ENCODE assay signal across 17 cellular contexts in the genomic region with DNA sequence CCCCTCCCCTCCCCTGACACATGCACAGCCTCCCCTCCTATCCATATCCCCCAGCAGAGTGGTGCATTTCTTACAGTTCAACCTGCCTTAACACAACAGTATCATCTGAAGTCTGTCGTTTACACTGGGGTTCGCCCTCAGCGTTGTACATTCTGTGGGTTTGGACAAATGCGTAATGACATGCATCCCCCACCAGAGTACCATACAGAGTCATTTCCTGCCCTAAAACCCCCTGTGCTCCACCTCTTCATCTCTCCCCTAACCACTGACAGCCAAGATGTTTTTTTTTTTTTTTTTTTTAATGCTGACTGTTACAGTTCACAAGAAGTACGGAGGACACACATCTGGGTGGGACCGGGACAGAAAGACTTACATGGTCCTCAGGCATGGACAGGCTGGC. TPM values are rescaled to one million over a fixed set of nuclear protein-coding genes. Genes with fewer than 3 reads are reported as not detected.
"Had no signal": no experiment of that assay in that cellular context is flagged by ENCODE, and none has a peak within 500 bp of the region (broad histone marks: within the 10 kb centered on the region; RNA-seq: fewer than 3 reads in every experiment).

No MANE protein-coding gene starts in this region.

- H3K4me1 Mint-ChIP-seq: nephron progenitor cell had no signal

- H3K9me3 Mint-ChIP-seq: activated CD4-positive, alpha-beta T cell treated with anti-CD3 and anti-CD28 coated beads, Interleukin-2, amount 10 ng/mL, durations not matched to agents 7 days and 5 days; activated naive CD4-positive, alpha-beta T cell treated with anti-CD3 and anti-CD28 coated beads for 36 hours; nephron progenitor cell had no signal

- H3K4me3 Mint-ChIP-seq: activated CD4-positive, alpha-beta T cell treated with anti-CD3 and anti-CD28 coated beads, Interleukin-2, amount 10 ng/mL, durations not matched to agents 7 days and 5 days; activated naive CD4-positive, alpha-beta T cell treated with anti-CD3 and anti-CD28 coated beads for 36 hours; nephron progenitor cell had no signal

- H3K27me3 ChIP-seq: esophagus squamous epithelium, sigmoid colon, tibial nerve had no signal

- H3K4me1 ChIP-seq: esophagus squamous epithelium, sigmoid colon, tibial nerve had no signal

- H3K4me3 ChIP-seq: esophagus squamous epithelium, sigmoid colon, tibial nerve had no signal

- FAIRE-seq: islet of Langerhans, urothelium cell line had no signal

- H3K36me3 ChIP-seq: esophagus squamous epithelium, sigmoid colon had no signal

- H3K9me3 ChIP-seq: esophagus squamous epithelium, sigmoid colon, SK-N-SH, tibial nerve had no signal

- DNase-seq: activated CD4-positive, alpha-beta T cell treated with anti-CD3 and anti-CD28 coated beads, Interleukin-2, amount 10 ng/mL, durations not matched to agents 7 days and 5 days; activated CD4-positive, CD25-positive, alpha-beta regulatory T cell; activated CD8-positive, alpha-beta memory T cell treated with anti-CD3 and anti-CD28 coated beads for 24 hours; activated naive CD4-positive, alpha-beta T cell treated with anti-CD3 and anti-CD28 coated beads for 36 hours; dermis blood vessel endothelial cell; effector memory CD4-positive, alpha-beta T cell; esophagus squamous epithelium; left cardiac atrium; mesendoderm; nephron progenitor cell; nucleus accumbens; sigmoid colon; SK-N-SH; substantia nigra had no signal

- H3K27ac Mint-ChIP-seq: activated CD4-positive, alpha-beta T cell treated with anti-CD3 and anti-CD28 coated beads, Interleukin-2, amount 10 ng/mL, durations not matched to agents 7 days and 5 days; activated naive CD4-positive, alpha-beta T cell treated with anti-CD3 and anti-CD28 coated beads for 36 hours had no signal

- H3K27ac ChIP-seq: esophagus squamous epithelium, sigmoid colon, tibial nerve had no signal

- ATAC-seq: left cardiac atrium had no signal

RNA-seq across cellular contexts. Expression of a gene that starts 22.6 kb away (rescaled TPM):
- polyA plus RNA-seq: SK-N-SH had no signal
